ENCODE assay signal across 3 cellular contexts in genomic region chr12:88969127-88969526, GRCh38.
A peak's percentile ranks its signal among the peaks of the same experiment; 100 is the strongest.
TF ChIP-seq lines count a peak whose summit lies in the region.

No MANE protein-coding gene starts in this region.

TF ChIP-seq in SK-N-SH treated with all-trans-retinoic acid at 6 μM for 48 hours, 23 proteins besides CTCF, POLR2A, EP300 and RAD21:
- TF ChIP-seq ZNF70 (CRISPR knock-in tag; IDR thresholded peaks at IDR 0.05): no peak
- peak; percentile 89 for TF ChIP-seq ZFP3 (CRISPR knock-in tag; IDR thresholded peaks at IDR 0.05)
- TF ChIP-seq ZNF8 (CRISPR knock-in tag; IDR thresholded peaks at IDR 0.05): no peak

TF ChIP-seq in SK-N-SH, 30 proteins besides CTCF, POLR2A, EP300 and RAD21:
- no peak for TF ChIP-seq TCF12 (IDR thresholded peaks at IDR 0.05)
- no peak for TF ChIP-seq SMC3 (IDR thresholded peaks at IDR 0.05; ENCODE audit: low read depth, low read length)
- TF ChIP-seq REST (IDR thresholded peaks at IDR 0.05; ENCODE audit: low read depth, low read length): no peak
- TF ChIP-seq GABPA (IDR thresholded peaks at IDR 0.05; ENCODE audit: low read depth): no peak
- no peak for TF ChIP-seq MEF2A (IDR thresholded peaks at IDR 0.05; ENCODE audit: borderline replicate concordance, low read depth)
- no peak for TF ChIP-seq USF1 (IDR thresholded peaks at IDR 0.05; ENCODE audit: borderline replicate concordance, low read depth)
TF ChIP-seq in SK-N-SH: peak in this region for 0.

TF ChIP-seq in H1, 55 proteins besides CTCF, POLR2A, EP300 and RAD21:
- TF ChIP-seq CBX5 (IDR thresholded peaks at IDR 0.05; ENCODE audit: low read depth, low read length) (no peak), SIRT6 (IDR thresholded peaks at IDR 0.05; ENCODE audit: low read length) (no peak), JUN (IDR thresholded peaks at IDR 0.05; ENCODE audit: low read depth, low read length) (no peak), SUZ12 (IDR thresholded peaks at IDR 0.05; ENCODE audit: low read length) (no peak), SRF (IDR thresholded peaks at IDR 0.05; ENCODE audit: low read depth, low read length) (no peak), ASH2L (IDR thresholded peaks at IDR 0.05; ENCODE audit: low read length) (no peak), BRCA1 (IDR thresholded peaks at IDR 0.05; ENCODE audit: low read depth, low read length) (no peak), HDAC6 (IDR thresholded peaks at IDR 0.05; ENCODE audit: low read depth, low read length) (no peak), E2F6 (IDR thresholded peaks at IDR 0.05) (no peak), USF2 (IDR thresholded peaks at IDR 0.05; ENCODE audit: low read length) (no peak), CEBPB (IDR thresholded peaks at IDR 0.05; ENCODE audit: low read depth, low read length) (no peak), SIN3A (conservative IDR thresholded peaks at IDR 0.05 in 1 of 2, IDR thresholded peaks at IDR 0.05 in 1 of 2; ENCODE audit: low read depth in 1 of 2, low read length in 2 of 2) (no peak)
